10 cellular contexts compared by ENCODE assay signal in the genomic region with DNA sequence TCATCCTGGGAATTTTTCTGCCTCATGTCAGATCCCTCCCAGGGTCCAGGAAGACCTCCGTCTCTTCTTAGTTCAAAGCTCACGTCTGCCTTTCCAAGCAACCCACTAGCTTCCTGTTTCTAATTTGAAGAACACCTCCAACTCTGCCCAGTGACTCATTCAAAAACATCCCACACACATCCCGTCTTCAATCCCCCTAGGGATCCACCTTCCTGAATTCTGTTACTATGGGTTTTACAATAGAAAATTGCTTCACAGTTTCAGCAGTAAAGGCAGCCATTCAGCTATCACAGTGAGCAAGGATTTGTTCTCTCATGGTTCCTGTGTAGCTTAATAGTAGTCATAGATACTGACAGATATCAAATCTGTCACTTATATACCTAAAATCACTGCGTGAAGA.
DNase-seq lines count a peak whose midpoint lies in the region; FAIRE-seq and TF ChIP-seq lines count a peak whose summit lies in the region.
"Had no signal": no experiment of that assay in that cellular context is flagged by ENCODE, and none has a peak within 500 bp of the region (broad histone marks: within the 10 kb centered on the region; RNA-seq: fewer than 3 reads in every experiment).

No MANE protein-coding gene starts in this region.

- no peaks in the 10 kb centered on the region for H3K36me3 ChIP-seq in small intestine (ENCODE audit: control insufficient read depth in 2 of 2, insufficient read depth in 2 of 2, low read length in 2 of 2)

- H3K27me3 Mint-ChIP-seq in osteocyte (ENCODE audit: unreplicated experiment) = no peaks in the 10 kb centered on the region

- no peaks in the 10 kb centered on the region for H3K27me3 ChIP-seq in small intestine (ENCODE audit: control insufficient read depth in 2 of 2, insufficient read depth in 2 of 2, low read length in 2 of 2)

- H3K4me3 ChIP-seq in epithelial cell of esophagus (ENCODE audit: low read length) (no peak overlapping the region), small intestine (ENCODE audit: low read depth in 1 of 2, low read length in 2 of 2) (no peak overlapping the region), lower leg skin (ENCODE audit: low read depth, poor library complexity, severe bottlenecking) (no peak overlapping the region)

- no peaks in the 10 kb centered on the region for H3K4me1 ChIP-seq in small intestine (ENCODE audit: control insufficient read depth in 2 of 2, insufficient read depth in 1 of 2, low read depth in 1 of 2, low read length in 1 of 2)

- peak overlapping the region; percentile 64 for H3K27ac Mint-ChIP-seq in osteocyte (ENCODE audit: unreplicated experiment)

- H3K36me3 Mint-ChIP-seq in osteocyte (ENCODE audit: unreplicated experiment) = no peaks in the 10 kb centered on the region

- intact Hi-C loops in lower leg skin (cut with DNase I; ENCODE audit: low total_unique reads) = no loop called here

- FAIRE-seq in small intestine (lab: Jason Lieb, UNC) = no peak
- FAIRE-seq in frontal cortex (lab: Jason Lieb, UNC) = no peak

- no peak for TF ChIP-seq POLR2A in lower leg skin (IDR thresholded peaks at IDR 0.05)

- DNase-seq in ELR (ENCODE audit: low read depth) = peak; percentile 73
- DNase-seq in NCI-H226 = peak; percentile 82
- peak; percentile 72 for DNase-seq in epithelial cell of esophagus (ENCODE audit: low read depth)
- no peak for DNase-seq in osteocyte (ENCODE audit: extremely low spot score, unreplicated experiment)
- DNase-seq in epidermal melanocyte (ENCODE audit: insufficient read length, low spot score) = no peak
- DNase-seq in small intestine = no peak
- no peak for DNase-seq in lower leg skin (ENCODE audit: low spot score in 2 of 2)
- DNase-seq in frontal cortex (ENCODE audit: low spot score in 2 of 2) = no peak
- DNase-seq: NCI-H2171; stimulated activated CD4-positive, alpha-beta T cell treated with anti-CD3 and anti-CD28 coated beads, Interleukin-12 subunit alpha, Interleukin-12 subunit beta, amount 100 ng/mL, for 4 hours had no signal

- peaks cover 23% of the 10 kb centered on the region for H3K4me1 Mint-ChIP-seq in osteocyte (ENCODE audit: unreplicated experiment)

- H3K9me3 Mint-ChIP-seq in osteocyte (ENCODE audit: unreplicated experiment) = no peaks in the 10 kb centered on the region

- no peak overlapping the region for H3K27ac ChIP-seq in small intestine (ENCODE audit: low read depth in 1 of 2, low read length in 1 of 2)

- H3K9me3 ChIP-seq in small intestine (ENCODE audit: control insufficient read depth, low read depth) = no peaks in the 10 kb centered on the region

- WGBS in small intestine, 3 donors = 39 to 46% (median 43%) methylated on average over 4 of the region's 4 CpGs
- 24 to 33% methylated on average over 4 of the region's 4 CpGs for WGBS in lower leg skin, 2 donors

- no peak for TF ChIP-seq CTCF in epithelial cell of esophagus (IDR thresholded peaks at IDR 0.05; ENCODE audit: insufficient read depth, low read depth, low read length, missing control alignments)
- no peak for TF ChIP-seq CTCF in osteocyte (IDR thresholded peaks at IDR 0.05)
- TF ChIP-seq CTCF in lower leg skin (IDR thresholded peaks at IDR 0.05) = no peak

- no peak overlapping the region for H3K4me3 Mint-ChIP-seq in osteocyte (ENCODE audit: unreplicated experiment)

Comparison
In these comparisons a context has a peak if more than half of its experiments do, and no peak if none do; other contexts are left out.
1. DNase-seq: peak in ELR (single experiment), NCI-H226 (single experiment) and epithelial cell of esophagus (single experiment); none in osteocyte (single experiment), epidermal melanocyte (single experiment), small intestine (single experiment), lower leg skin (0 of 2) and frontal cortex (0 of 2).